In genomic region chr12:62466018-62466595, GRCh38 we compare ENCODE assay signal across 8 cellular contexts. TPM values are rescaled to one million over a fixed set of nuclear protein-coding genes. Genes with fewer than 3 reads are reported as not detected.
A peak's percentile ranks its signal among the peaks of the same experiment; 100 is the strongest.
DNase-seq lines count a peak whose midpoint lies in the region; ATAC-seq and TF ChIP-seq lines count a peak whose summit lies in the region.

No MANE protein-coding gene starts in this region.

- peak overlapping the region; percentile 64 for H3K9ac ChIP-seq in iPS-18a (ENCODE audit: low read length)

- no peak overlapping the region for H3K27ac ChIP-seq in iPS-18a (ENCODE audit: low read length)
- peak overlapping the region; percentile 84 to 94 (median 92) for H3K27ac ChIP-seq in sigmoid colon

- no peak for TF ChIP-seq EP300 in sigmoid colon (IDR thresholded peaks at IDR 0.05)

- no peak for TF ChIP-seq POLR2A in sigmoid colon (IDR thresholded peaks at IDR 0.05)

- H3K27me3 ChIP-seq in iPS-18a (ENCODE audit: control insufficient read depth, insufficient read depth, low read length) (peaks cover 7% of the 10 kb centered on the region), sigmoid colon (no peaks in the 10 kb centered on the region)

- H3K4me3 ChIP-seq in iPS-18a (ENCODE audit: low read length) = peak overlapping the region; percentile 69
- peak overlapping the region; percentile 62 to 95 (median 91) for H3K4me3 ChIP-seq in sigmoid colon

- WGBS in sigmoid colon, 2 donors = 1 to 2% methylated on average over 16 of the region's 16 CpGs

- no peak for TF ChIP-seq CTCF in sigmoid colon (IDR thresholded peaks at IDR 0.05)

- H3K4me1 ChIP-seq in iPS-18a (ENCODE audit: control insufficient read depth, low read depth, low read length) (peaks cover 5% of the 10 kb centered on the region), sigmoid colon (peaks cover 0 to 32% (median 24%) of the 10 kb centered on the region in 4 donors)

- DNase-seq in DMS53 (lab: John Stamatoyannopoulos, UW) = peak; percentile 66
- DNase-seq in SIG-M5 treated with dmso at 0.1 percent for 504 hours (lab: John Stamatoyannopoulos, UW; ENCODE audit: unreplicated experiment) = peak; percentile 79
- peak; percentile 18 for DNase-seq in brain pericyte (ENCODE audit: low read depth, low spot score)
- DNase-seq in sigmoid colon = peak; percentile 72
- DNase-seq in cortex of kidney (lab: John Stamatoyannopoulos, UW) = no peak

- peak; percentile 40 for ATAC-seq in GM19395 (IDR thresholded peaks at IDR 0.05; ENCODE audit: unreplicated experiment)
- peak; percentile 26 for ATAC-seq in HG03457 (IDR thresholded peaks at IDR 0.05; ENCODE audit: unreplicated experiment)

- H3K36me3 ChIP-seq in iPS-18a (ENCODE audit: control insufficient read depth, low read depth, low read length) (no peaks in the 10 kb centered on the region), sigmoid colon (no peaks in the 10 kb centered on the region)

- peaks cover 4% of the 10 kb centered on the region for H3K9me3 ChIP-seq in iPS-18a (ENCODE audit: control insufficient read depth, low read depth, low read length)
- H3K9me3 ChIP-seq in sigmoid colon = peaks cover 0 to 3% (median under 1%) of the 10 kb centered on the region in 4 donors

- intact Hi-C loops in sigmoid colon (cut with DNase I) = loop anchor here (2.0 kb wide), 2 partner anchors 137 to 205 kb away; partner anchors contain the start of gene USP15

RNA-seq across cellular contexts. Expression of gene MON2, which starts 0.5 kb away (rescaled TPM):
- total RNA-seq in sigmoid colon = 10 to 100 TPM; 57.1 to 92.0 (median 68.2) TPM
- 10 to 100 TPM in 1 of 3 donors, 1 to 10 TPM in 2; 4.6 to 13.8 (median 4.8) TPM for polyA plus RNA-seq in sigmoid colon
